Comparison of ENCODE assay signal across 21 cellular contexts in genomic region chr9:107334103-107334776, GRCh38. TPM values are rescaled to one million over a fixed set of nuclear protein-coding genes. Genes with fewer than 3 reads are reported as not detected.
DNase-seq lines count a peak whose midpoint lies in the region; ATAC-seq, FAIRE-seq and TF ChIP-seq lines count a peak whose summit lies in the region.
"Had no signal": no experiment of that assay in that cellular context is flagged by ENCODE, and none has a peak within 500 bp of the region (broad histone marks: within the 10 kb centered on the region; RNA-seq: fewer than 3 reads in every experiment).

No MANE protein-coding gene starts in this region.

- H3K36me3 ChIP-seq in CD8-positive, alpha-beta T cell (ENCODE audit: insufficient read depth, low read length) = peaks cover 15% of the 10 kb centered on the region
- H3K36me3 ChIP-seq in endothelial cell of umbilical vein (ENCODE audit: control insufficient read depth in 2 of 2, extremely low read depth in 1 of 2, insufficient read depth in 2 of 2, low read length in 2 of 2) = peaks cover 14 to 16% of the 10 kb centered on the region in 2 experiments

- H3K27ac Mint-ChIP-seq in CD8-positive, alpha-beta T cell = peak overlapping the region; percentile 27

- H3K79me2 ChIP-seq in endothelial cell of umbilical vein (ENCODE audit: control insufficient read depth, insufficient read depth, low read length) = no peaks in the 10 kb centered on the region

- H3K9me1 ChIP-seq in endothelial cell of umbilical vein (replicated peaks; ENCODE audit: control insufficient read depth, extremely low read depth, insufficient read depth, low read length) = no peaks in the 10 kb centered on the region

- FAIRE-seq in A549 (lab: Jason Lieb, UNC) (no peak), endothelial cell of umbilical vein (lab: Jason Lieb, UNC) (peak; percentile 44)

- H3K4me3 ChIP-seq in A549 (no peak overlapping the region), endothelial cell of umbilical vein (replicated peaks in 1 of 3; ENCODE audit: insufficient read depth in 1 of 3, low read depth in 1 of 3, low read length in 3 of 3) (no peak overlapping the region)
- no peak overlapping the region for H3K4me3 ChIP-seq in CD8-positive, alpha-beta T cell (ENCODE audit: low read depth, low read length)
- H3K4me3 ChIP-seq: HAP-1 had no signal

- no peaks in the 10 kb centered on the region for H3K9me3 Mint-ChIP-seq in CD8-positive, alpha-beta T cell

- no peaks in the 10 kb centered on the region for H3K4me1 Mint-ChIP-seq in CD8-positive, alpha-beta T cell (ENCODE audit: low read depth)

- H3K9me3 ChIP-seq in A549 (no peaks in the 10 kb centered on the region), endothelial cell of umbilical vein (replicated peaks; ENCODE audit: control insufficient read depth, insufficient read depth, low read length) (no peaks in the 10 kb centered on the region)
- no peaks in the 10 kb centered on the region for H3K9me3 ChIP-seq in CD8-positive, alpha-beta T cell (ENCODE audit: low read length)
- H3K9me3 ChIP-seq: HAP-1, SK-N-SH had no signal

- H3K27ac ChIP-seq in A549 = no peak overlapping the region
- no peak overlapping the region for H3K27ac ChIP-seq in CD8-positive, alpha-beta T cell (ENCODE audit: low read depth, low read length)
- H3K27ac ChIP-seq in VCaP = peak overlapping the region; percentile 94
- no peak overlapping the region for H3K27ac ChIP-seq in endothelial cell of umbilical vein (ENCODE audit: insufficient read depth, low read depth, low read length)

- BruUV-seq in endothelial cell of umbilical vein (replicated peaks; lab: Mats Ljungman, UMichigan) = no TSS peak

- no peak overlapping the region for H3K4me3 Mint-ChIP-seq in CD8-positive, alpha-beta T cell

- TF ChIP-seq RAD21 in A549 (conservative IDR thresholded peaks at IDR 0.05 in 1 of 2, IDR thresholded peaks at IDR 0.05 in 1 of 2) = no peak

- TF ChIP-seq CTCF in A549 (IDR thresholded peaks at IDR 0.05) = no peak
- no peak for TF ChIP-seq CTCF in CD8-positive, alpha-beta T cell (IDR thresholded peaks at IDR 0.05)
- no peak for TF ChIP-seq CTCF in VCaP (conservative IDR thresholded peaks at IDR 0.05)
- no peak for TF ChIP-seq CTCF in endothelial cell of umbilical vein (IDR thresholded peaks at IDR 0.05; ENCODE audit: extremely low read depth in 1 of 2, insufficient read depth in 1 of 2, low read depth in 1 of 2, low read length in 2 of 2)

- intact Hi-C loops in CD8-positive, alpha-beta T cell (cut with DNase I, micrococcal nuclease) = no loop called here
- intact Hi-C loops in endothelial cell of umbilical vein (cut with micrococcal nuclease) = no loop called here

- WGBS in A549 (ENCODE audit: missing lambda C conversion rate) = 88% methylated on average over 4 of the region's 4 CpGs

- no peaks in the 10 kb centered on the region for H3K27me3 Mint-ChIP-seq in CD8-positive, alpha-beta T cell (ENCODE audit: low read depth)

- no peak for TF ChIP-seq EP300 in A549 (IDR thresholded peaks at IDR 0.05)

- no peaks in the 10 kb centered on the region for H3K27me3 ChIP-seq in CD8-positive, alpha-beta T cell (ENCODE audit: insufficient read depth, low read length)
- no peaks in the 10 kb centered on the region for H3K27me3 ChIP-seq in endothelial cell of umbilical vein (ENCODE audit: control insufficient read depth in 2 of 2, insufficient read depth in 2 of 2, low read length in 2 of 2)

- POLR2A ChIA-PET in A549 (lab: Yijun Ruan, JAX) (no interaction called here), endothelial cell of umbilical vein (lab: Charles Lee) (no interaction called here)
- POLR2A ChIA-PET in CD8-positive, alpha-beta T cell (lab: Charles Lee) = no interaction called here

- DNase-seq in A549 (ENCODE audit: low read depth in 1 of 2, low spot score in 1 of 2) (no peak), endothelial cell of umbilical vein (ENCODE audit: low read depth, low spot score) (no peak), HUDEP-2 (lab: John Stamatoyannopoulos, UW; ENCODE audit: unreplicated experiment in 76 of 76) (no peak), EL (no peak)
- no peak for DNase-seq in CD8-positive, alpha-beta T cell
- DNase-seq in effector CD4-positive, alpha-beta T cell = no peak
- DNase-seq in activated T-cell treated with anti-CD3 and anti-CD28 coated beads, Interleukin-2, amount 50 U/mL, for 48 hours = no peak
- DNase-seq: ACHN, C1 segment of cervical spinal cord, DMS79, KG1, MV-4-11, NCI-H1417, NCI-H187, NCI-H2227 treated with DMSO at 0.1 percent for 48 hours, NCI-H510A treated with DMSO at 0.1 percent for 48 hours, NCI-H774, SHP77, SK-N-SH had no signal

- H3K4me1 ChIP-seq in A549 = no peaks in the 10 kb centered on the region
- H3K4me1 ChIP-seq in CD8-positive, alpha-beta T cell (ENCODE audit: insufficient read depth, low read length) = no peaks in the 10 kb centered on the region
- no peaks in the 10 kb centered on the region for H3K4me1 ChIP-seq in endothelial cell of umbilical vein (ENCODE audit: control insufficient read depth, extremely low read depth, insufficient read depth, low read length)
- H3K4me1 ChIP-seq: HAP-1 had no signal

- H4K20me1 ChIP-seq in endothelial cell of umbilical vein (replicated peaks; ENCODE audit: control insufficient read depth, extremely low read depth, insufficient read depth, low read length) = no peaks in the 10 kb centered on the region

- H3K36me3 Mint-ChIP-seq in CD8-positive, alpha-beta T cell = peaks cover 59% of the 10 kb centered on the region

- TF ChIP-seq POLR2A in A549 (IDR thresholded peaks at IDR 0.05; ENCODE audit: low read length) (no peak), endothelial cell of umbilical vein (IDR thresholded peaks at IDR 0.05; ENCODE audit: low read depth, low read length) (peak; percentile 4)

- H3K4me2 ChIP-seq in A549 (no peak overlapping the region), endothelial cell of umbilical vein (ENCODE audit: insufficient read depth, low read length) (no peak overlapping the region)
- H3K4me2 ChIP-seq: SK-N-SH had no signal

- no peak overlapping the region for H3K9ac ChIP-seq in endothelial cell of umbilical vein (replicated peaks; ENCODE audit: extremely low read depth, insufficient read depth, low read length)
- H3K9ac ChIP-seq: SK-N-SH had no signal

- dilution Hi-C loops in endothelial cell of umbilical vein (cut with MboI; ENCODE audit: extremely low pct_ligation_motif_present, low sequenced_read_pairs) = no loop called here

- CTCF ChIA-PET in A549 (lab: Yijun Ruan, JAX) (interaction anchor here (0.6 to 3.2 kb wide), 3 partner anchors 7 to 85 kb away, joined by 3 to 32 read pairs (median 4); no protein-coding TSS in a partner anchor), endothelial cell of umbilical vein (lab: Charles Lee) (interaction anchor here (0.6 to 1.0 kb wide), 2 partner anchors 45 to 95 kb away, joined by 3 to 5 read pairs; no protein-coding TSS in a partner anchor)
- CTCF ChIA-PET in CD8-positive, alpha-beta T cell (lab: Charles Lee) = interaction anchor here (1.1 to 9.7 kb wide), 3 partner anchors 13 to 99 kb away, joined by 4 to 166 read pairs (median 6); no protein-coding TSS in a partner anchor

- no peak overlapping the region for H2AFZ ChIP-seq in endothelial cell of umbilical vein (ENCODE audit: low read depth, low read length)

- no peak for ATAC-seq in A549
- no peak for ATAC-seq in CD8-positive, alpha-beta T cell

TF ChIP-seq in endothelial cell of umbilical vein, 7 proteins besides CTCF, POLR2A, EP300 and RAD21:
- no peak for TF ChIP-seq MAX (IDR thresholded peaks at IDR 0.05; ENCODE audit: insufficient read depth, insufficient read length)
TF ChIP-seq in endothelial cell of umbilical vein: peak in this region for 0.

RNA-seq across cellular contexts. Expression of gene RAD23B, which starts 51.2 kb away (rescaled TPM):
- polyA plus RNA-seq in A549 (2011; rRNA removed) (195 and 207 TPM in 2 replicates), A549 (2017; fragmentation: RNase III; extraction: RNeasy Plus Mini Kit Qiagen cat#74134 plus additional on column Dnase treatment) (136 to 141 TPM (median 140 TPM) in 3 replicates), endothelial cell of umbilical vein (49.6 and 63.8 TPM in 2 replicates)
- 64.1 and 82.0 TPM in 2 replicates for polyA plus RNA-seq in A549 (2012; cell fraction: cytosol; rRNA removed)
- polyA plus RNA-seq in A549 (2012; cell fraction: nucleus; rRNA removed) = 28.7 and 45.4 TPM in 2 replicates
- 322 and 348 TPM in 2 replicates for polyA minus RNA-seq in A549 (2011; rRNA and poly(A)+ RNA removed)
- 10 to 100 TPM; 82.9 to 91.0 TPM for total RNA-seq in CD8-positive, alpha-beta T cell
- 100 and 102 TPM in 2 replicates for total RNA-seq in endothelial cell of umbilical vein
- 87.9 and 113 TPM in 2 replicates for polyA plus RNA-seq in endothelial cell of umbilical vein (2011; cell fraction: cytosol; rRNA removed)
- 39.4 and 43.7 TPM in 2 replicates for polyA plus RNA-seq in endothelial cell of umbilical vein (2011; cell fraction: nucleus; rRNA removed)
- polyA plus RNA-seq in endothelial cell of umbilical vein (2012) = 64.4 and 92.0 TPM in 2 replicates
- 73.9 and 101 TPM in 2 replicates for polyA minus RNA-seq in endothelial cell of umbilical vein
- polyA minus RNA-seq in endothelial cell of umbilical vein (2011; cell fraction: cytosol; rRNA and poly(A)+ RNA removed) = 132 TPM
- polyA minus RNA-seq in endothelial cell of umbilical vein (2011; cell fraction: nucleus; rRNA and poly(A)+ RNA removed) = 36.1 and 40.6 TPM in 2 replicates
